In genomic region chr1:202143768-202144509, GRCh38 we compare ENCODE assay signal across 1 cellular context.
TF ChIP-seq lines count a peak whose summit lies in the region.

No MANE protein-coding gene starts in this region.

TF ChIP-seq in HepG2, 621 proteins besides CTCF, POLR2A, EP300 and RAD21:
- TF ChIP-seq KDM5B (CRISPR knock-in tag; IDR thresholded peaks at IDR 0.05; ENCODE audit: borderline replicate concordance) (0 out of 2 replicates have a peak, but pooled peaks have one; percentile 57), PHF8 (CRISPR knock-in tag; IDR thresholded peaks at IDR 0.05) (0 out of 2 replicates have a peak, but pooled peaks have one; percentile 12), GPN1 (CRISPR knock-in tag; IDR thresholded peaks at IDR 0.05; ENCODE audit: borderline replicate concordance) (no peak), HNRNPL (IDR thresholded peaks at IDR 0.05; ENCODE audit: low read depth, low read length) (0 out of 2 replicates have a peak, but pooled peaks have one; percentile 29), ZFX (CRISPR knock-in tag; IDR thresholded peaks at IDR 0.05; ENCODE audit: low read depth) (peak; percentile 25; the same call in 1 of the 2 replicates), CAMTA2 (CRISPR knock-in tag; IDR thresholded peaks at IDR 0.05; ENCODE audit: borderline replicate concordance) (peak; percentile 36; the same call in 1 of the 2 replicates), PHF20 (CRISPR knock-in tag; IDR thresholded peaks at IDR 0.05) (0 out of 2 replicates have a peak, but pooled peaks have one; percentile 20), ZNF883 (CRISPR knock-in tag; IDR thresholded peaks at IDR 0.05; ENCODE audit: not compliant biosample characterization) (peak; percentile 7), CHCHD3 (CRISPR knock-in tag; IDR thresholded peaks at IDR 0.05) (no peak), GABPB1 (CRISPR knock-in tag; IDR thresholded peaks at IDR 0.05) (peak; percentile 44), ETV5 (CRISPR knock-in tag; IDR thresholded peaks at IDR 0.05; ENCODE audit: borderline replicate concordance) (peak; percentile 15; the same call in 1 of the 2 replicates), MED8 (CRISPR knock-in tag; IDR thresholded peaks at IDR 0.05; ENCODE audit: insufficient replicate concordance) (peak; percentile 23), ZNF576 (CRISPR knock-in tag; IDR thresholded peaks at IDR 0.05) (no peak), HOMEZ (CRISPR knock-in tag; IDR thresholded peaks at IDR 0.05; ENCODE audit: low read depth) (no peak), SRSF1 (optimal IDR thresholded peaks at IDR 0.05; ENCODE audit: low read depth, low read length) (peak; percentile 34), HIVEP1 (CRISPR knock-in tag; IDR thresholded peaks at IDR 0.05) (0 out of 2 replicates have a peak, but pooled peaks have one; percentile 28), PATZ1 (CRISPR knock-in tag; IDR thresholded peaks at IDR 0.05) (peak; percentile 54), JUN (CRISPR knock-in tag; IDR thresholded peaks at IDR 0.05) (no peak)
- TF ChIP-seq, protein P1, sequence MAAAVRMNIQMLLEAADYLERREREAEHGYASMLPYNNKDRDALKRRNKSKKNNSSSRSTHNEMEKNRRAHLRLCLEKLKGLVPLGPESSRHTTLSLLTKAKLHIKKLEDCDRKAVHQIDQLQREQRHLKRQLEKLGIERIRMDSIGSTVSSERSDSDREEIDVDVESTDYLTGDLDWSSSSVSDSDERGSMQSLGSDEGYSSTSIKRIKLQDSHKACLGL (CRISPR knock-in tag; IDR thresholded peaks at IDR 0.05): peak; percentile 52; the same call in 1 of the 2 replicates
- TF ChIP-seq, protein P2, sequence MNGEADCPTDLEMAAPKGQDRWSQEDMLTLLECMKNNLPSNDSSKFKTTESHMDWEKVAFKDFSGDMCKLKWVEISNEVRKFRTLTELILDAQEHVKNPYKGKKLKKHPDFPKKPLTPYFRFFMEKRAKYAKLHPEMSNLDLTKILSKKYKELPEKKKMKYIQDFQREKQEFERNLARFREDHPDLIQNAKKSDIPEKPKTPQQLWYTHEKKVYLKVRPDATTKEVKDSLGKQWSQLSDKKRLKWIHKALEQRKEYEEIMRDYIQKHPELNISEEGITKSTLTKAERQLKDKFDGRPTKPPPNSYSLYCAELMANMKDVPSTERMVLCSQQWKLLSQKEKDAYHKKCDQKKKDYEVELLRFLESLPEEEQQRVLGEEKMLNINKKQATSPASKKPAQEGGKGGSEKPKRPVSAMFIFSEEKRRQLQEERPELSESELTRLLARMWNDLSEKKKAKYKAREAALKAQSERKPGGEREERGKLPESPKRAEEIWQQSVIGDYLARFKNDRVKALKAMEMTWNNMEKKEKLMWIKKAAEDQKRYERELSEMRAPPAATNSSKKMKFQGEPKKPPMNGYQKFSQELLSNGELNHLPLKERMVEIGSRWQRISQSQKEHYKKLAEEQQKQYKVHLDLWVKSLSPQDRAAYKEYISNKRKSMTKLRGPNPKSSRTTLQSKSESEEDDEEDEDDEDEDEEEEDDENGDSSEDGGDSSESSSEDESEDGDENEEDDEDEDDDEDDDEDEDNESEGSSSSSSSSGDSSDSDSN (CRISPR knock-in tag; IDR thresholded peaks at IDR 0.05): 0 out of 2 replicates have a peak, but pooled peaks have one; percentile 12
- TF ChIP-seq, protein P3, sequence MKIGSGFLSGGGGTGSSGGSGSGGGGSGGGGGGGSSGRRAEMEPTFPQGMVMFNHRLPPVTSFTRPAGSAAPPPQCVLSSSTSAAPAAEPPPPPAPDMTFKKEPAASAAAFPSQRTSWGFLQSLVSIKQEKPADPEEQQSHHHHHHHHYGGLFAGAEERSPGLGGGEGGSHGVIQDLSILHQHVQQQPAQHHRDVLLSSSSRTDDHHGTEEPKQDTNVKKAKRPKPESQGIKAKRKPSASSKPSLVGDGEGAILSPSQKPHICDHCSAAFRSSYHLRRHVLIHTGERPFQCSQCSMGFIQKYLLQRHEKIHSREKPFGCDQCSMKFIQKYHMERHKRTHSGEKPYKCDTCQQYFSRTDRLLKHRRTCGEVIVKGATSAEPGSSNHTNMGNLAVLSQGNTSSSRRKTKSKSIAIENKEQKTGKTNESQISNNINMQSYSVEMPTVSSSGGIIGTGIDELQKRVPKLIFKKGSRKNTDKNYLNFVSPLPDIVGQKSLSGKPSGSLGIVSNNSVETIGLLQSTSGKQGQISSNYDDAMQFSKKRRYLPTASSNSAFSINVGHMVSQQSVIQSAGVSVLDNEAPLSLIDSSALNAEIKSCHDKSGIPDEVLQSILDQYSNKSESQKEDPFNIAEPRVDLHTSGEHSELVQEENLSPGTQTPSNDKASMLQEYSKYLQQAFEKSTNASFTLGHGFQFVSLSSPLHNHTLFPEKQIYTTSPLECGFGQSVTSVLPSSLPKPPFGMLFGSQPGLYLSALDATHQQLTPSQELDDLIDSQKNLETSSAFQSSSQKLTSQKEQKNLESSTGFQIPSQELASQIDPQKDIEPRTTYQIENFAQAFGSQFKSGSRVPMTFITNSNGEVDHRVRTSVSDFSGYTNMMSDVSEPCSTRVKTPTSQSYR (CRISPR knock-in tag; IDR thresholded peaks at IDR 0.05; ENCODE audit: borderline replicate concordance): no peak
- TF ChIP-seq, protein P4, sequence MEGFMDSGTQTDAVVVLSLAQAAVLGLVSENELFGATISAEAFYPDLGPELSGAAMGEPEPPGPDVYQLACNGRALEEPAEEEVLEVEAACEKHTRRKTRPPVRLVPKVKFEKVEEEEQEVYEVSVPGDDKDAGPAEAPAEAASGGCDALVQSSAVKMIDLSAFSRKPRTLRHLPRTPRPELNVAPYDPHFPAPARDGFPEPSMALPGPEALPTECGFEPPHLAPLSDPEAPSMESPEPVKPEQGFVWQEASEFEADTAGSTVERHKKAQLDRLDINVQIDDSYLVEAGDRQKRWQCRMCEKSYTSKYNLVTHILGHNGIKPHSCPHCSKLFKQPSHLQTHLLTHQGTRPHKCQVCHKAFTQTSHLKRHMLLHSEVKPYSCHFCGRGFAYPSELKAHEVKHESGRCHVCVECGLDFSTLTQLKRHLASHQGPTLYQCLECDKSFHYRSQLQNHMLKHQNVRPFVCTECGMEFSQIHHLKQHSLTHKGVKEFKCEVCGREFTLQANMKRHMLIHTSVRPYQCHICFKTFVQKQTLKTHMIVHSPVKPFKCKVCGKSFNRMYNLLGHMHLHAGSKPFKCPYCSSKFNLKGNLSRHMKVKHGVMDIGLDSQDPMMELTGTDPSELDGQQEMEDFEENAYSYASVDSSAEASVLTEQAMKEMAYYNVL (CRISPR knock-in tag; IDR thresholded peaks at IDR 0.05; ENCODE audit: borderline replicate concordance): 0 out of 2 replicates have a peak, but pooled peaks have one; percentile 35
- TF ChIP-seq, protein P5, sequence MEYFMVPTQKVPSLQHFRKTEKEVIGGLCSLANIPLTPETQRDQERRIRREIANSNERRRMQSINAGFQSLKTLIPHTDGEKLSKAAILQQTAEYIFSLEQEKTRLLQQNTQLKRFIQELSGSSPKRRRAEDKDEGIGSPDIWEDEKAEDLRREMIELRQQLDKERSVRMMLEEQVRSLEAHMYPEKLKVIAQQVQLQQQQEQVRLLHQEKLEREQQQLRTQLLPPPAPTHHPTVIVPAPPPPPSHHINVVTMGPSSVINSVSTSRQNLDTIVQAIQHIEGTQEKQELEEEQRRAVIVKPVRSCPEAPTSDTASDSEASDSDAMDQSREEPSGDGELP (IDR thresholded peaks at IDR 0.05; ENCODE audit: borderline replicate concordance, low read depth): 0 out of 2 replicates have a peak, but pooled peaks have one; percentile 39
